Comparison of ENCODE assay signal across 10 cellular contexts in the genomic region with DNA sequence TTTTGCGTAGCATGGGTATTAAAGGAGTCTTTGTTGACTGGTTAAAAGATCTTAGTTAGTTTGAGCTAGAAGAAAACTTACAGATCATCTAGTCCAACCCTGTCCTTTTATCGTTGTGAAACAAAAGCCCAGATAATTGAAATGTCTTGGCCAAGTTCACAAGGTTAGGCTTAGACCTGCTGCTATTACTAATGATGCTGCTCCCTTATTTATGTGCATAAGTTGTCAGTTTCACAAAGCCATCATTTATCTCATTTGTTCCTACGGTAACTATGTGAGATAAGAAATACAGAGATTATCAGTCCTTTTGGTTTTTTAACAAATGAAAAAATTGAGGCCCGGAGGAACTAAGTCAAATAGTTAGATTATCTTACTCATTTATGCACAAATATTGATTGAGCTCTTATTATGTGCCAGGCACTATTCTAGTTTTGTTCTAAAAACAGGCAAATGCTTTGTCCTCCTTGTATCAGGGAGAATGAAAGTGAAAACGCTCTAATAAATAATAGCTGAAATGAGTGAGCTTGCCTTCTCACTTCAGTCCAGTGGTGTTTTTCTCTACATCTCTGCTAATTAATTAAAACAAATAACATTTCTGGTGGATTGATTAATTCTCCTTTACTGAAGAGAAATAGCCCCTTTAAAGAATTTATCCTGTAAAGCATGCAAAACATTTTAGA. TPM values are rescaled to one million over a fixed set of nuclear protein-coding genes. Genes with fewer than 3 reads are reported as not detected.
DNase-seq lines count a peak whose midpoint lies in the region; ATAC-seq and TF ChIP-seq lines count a peak whose summit lies in the region.
"Had no signal": no experiment of that assay in that cellular context is flagged by ENCODE, and none has a peak within 500 bp of the region (broad histone marks: within the 10 kb centered on the region; RNA-seq: fewer than 3 reads in every experiment).

No MANE protein-coding gene starts in this region.

- ATAC-seq in Right ventricle myocardium inferior (peak; percentile 51), gastroesophageal sphincter (peak; percentile 64), HG03354 (IDR thresholded peaks at IDR 0.05; ENCODE audit: poor library complexity, severe bottlenecking, unreplicated experiment) (no peak), GM18873 (IDR thresholded peaks at IDR 0.05; ENCODE audit: low FRiP score, unreplicated experiment) (no peak)
- ATAC-seq: HCT116 had no signal

- H3K27me3 ChIP-seq in gastroesophageal sphincter, result no peaks in the 10 kb centered on the region
- no peaks in the 10 kb centered on the region for H3K27me3 ChIP-seq in osteoblast (ENCODE audit: insufficient read depth, low read length)
- no peaks in the 10 kb centered on the region for H3K27me3 ChIP-seq in uterus

- no peak overlapping the region for H3K4me3 ChIP-seq in gastroesophageal sphincter
- H3K4me3 ChIP-seq in osteoblast (ENCODE audit: insufficient read depth, low read length), result peak overlapping the region; percentile 58
- no peak overlapping the region for H3K4me3 ChIP-seq in uterus
- H3K4me3 ChIP-seq: mucosa of descending colon had no signal

- TF ChIP-seq POLR2A in gastroesophageal sphincter (IDR thresholded peaks at IDR 0.05) (no peak), uterus (IDR thresholded peaks at IDR 0.05) (no peak)

- no peaks in the 10 kb centered on the region for H3K79me2 ChIP-seq in osteoblast (ENCODE audit: insufficient read depth, low read length)

- H3K27ac ChIP-seq in gastroesophageal sphincter, result peak overlapping the region in 3 of 4 donors; percentile 50 to 63 (median 60)
- no peak overlapping the region for H3K27ac ChIP-seq in osteoblast (ENCODE audit: low read depth, low read length)
- peak overlapping the region; percentile 81 to 87 for H3K27ac ChIP-seq in uterus

- WGBS in gastroesophageal sphincter (ENCODE audit: low coverage in 1 of 2), 2 donors, result 35 to 60% methylated on average over 5 of the region's 5 CpGs

- no peak for DNase-seq in Right ventricle myocardium inferior (ENCODE audit: missing footprints)
- DNase-seq in cardiac septum (ENCODE audit: low spot score), result no peak
- no peak for DNase-seq in osteoblast (ENCODE audit: insufficient read length, low spot score, missing footprints)
- no peak for DNase-seq in uterus
- DNase-seq in activated effector memory CD4-positive, alpha-beta T cell treated with Interleukin-2 at 50 U/mL for 16 hours, result no peak
- DNase-seq: mucosa of descending colon had no signal

- H3K4me1 ChIP-seq in gastroesophageal sphincter (peaks cover 5 to 19% (median 10%) of the 10 kb centered on the region in 3 donors), osteoblast (ENCODE audit: insufficient read depth, low read length) (peaks cover 13% of the 10 kb centered on the region), uterus (peaks cover 0 to 7% of the 10 kb centered on the region in 2 donors)

- intact Hi-C loops in Right ventricle myocardium inferior (cut with DNase I) (loop anchor here (2.0 kb wide), 1 partner anchor 24 kb away; no protein-coding TSS in a partner anchor), cardiac septum (cut with DNase I) (no loop called here), uterus (cut with DNase I; ENCODE audit: low total_unique reads) (no loop called here)

- no peaks in the 10 kb centered on the region for H4K20me1 ChIP-seq in osteoblast (ENCODE audit: insufficient read depth, low read length)

- peak overlapping the region; percentile 82 for H3K4me2 ChIP-seq in osteoblast (ENCODE audit: insufficient read depth, low read length)

- no peak for TF ChIP-seq CTCF in gastroesophageal sphincter (IDR thresholded peaks at IDR 0.05)
- TF ChIP-seq CTCF in osteoblast (IDR thresholded peaks at IDR 0.05; ENCODE audit: extremely low read depth, low read depth, low read length), result no peak
- no peak for TF ChIP-seq CTCF in uterus (IDR thresholded peaks at IDR 0.05)

- H3K9me3 ChIP-seq in gastroesophageal sphincter (no peaks in the 10 kb centered on the region), osteoblast (ENCODE audit: low read depth, low read length) (no peaks in the 10 kb centered on the region), uterus (no peaks in the 10 kb centered on the region)

- no peaks in the 10 kb centered on the region for H3K36me3 ChIP-seq in gastroesophageal sphincter
- H3K36me3 ChIP-seq in osteoblast (ENCODE audit: insufficient read depth, low read length), result no peaks in the 10 kb centered on the region
- H3K36me3 ChIP-seq in uterus, result no peaks in the 10 kb centered on the region

- H2AFZ ChIP-seq in osteoblast (ENCODE audit: low read length), result peak overlapping the region; percentile 89

- TF ChIP-seq EP300 in gastroesophageal sphincter (IDR thresholded peaks at IDR 0.05), result no peak

RNA-seq across cellular contexts. Expression of gene TPRG1, which starts 49.1 kb away (rescaled TPM):
- total RNA-seq in Right ventricle myocardium inferior (3.3 TPM), cardiac septum (2.2 TPM), gastroesophageal sphincter (1 to 10 TPM; 1.3 to 3.0 (median 2.5) TPM), osteoblast (3.5 and 6.5 TPM in 2 replicates), uterus (10 to 100 TPM in 1 of 4 donors, 1 to 10 TPM in 3; 7.7 to 29.4 (median 8.3) TPM)

Comparison
In these comparisons a context has a peak if more than half of its experiments do, and no peak if none do; other contexts are left out.
1. ATAC-seq: peak in Right ventricle myocardium inferior (single experiment) and gastroesophageal sphincter (single experiment); none in HG03354 (single experiment) and GM18873 (single experiment).